ENCODE assay signal across 8 cellular contexts in genomic region chr19:5622465-5623396, GRCh38. TPM values are rescaled to one million over a fixed set of nuclear protein-coding genes. Genes with fewer than 3 reads are reported as not detected.
A peak's percentile ranks its signal among the peaks of the same experiment; 100 is the strongest.
DNase-seq lines count a peak whose midpoint lies in the region; ATAC-seq and TF ChIP-seq lines count a peak whose summit lies in the region.

Gene SAFB, plus strand, starts transcription at chr19:5623083. Its CDS starts 123 bp downstream, at chr19:5623206.
Gene SAFB2, minus strand, starts transcription at chr19:5622776. Its CDS starts 61 bp downstream, at chr19:5622715.

- H3K36me3 Mint-ChIP-seq in Calu3 (ENCODE audit: insufficient read depth, unreplicated experiment), result peaks cover 66% of the 10 kb centered on the region

- H3F3A ChIP-seq in OCI-LY1 (ENCODE audit: insufficient read depth, low read length), result no peaks in the 10 kb centered on the region

- no peaks in the 10 kb centered on the region for H3K27me3 ChIP-seq in HUES64 (ENCODE audit: insufficient read depth, low read length)
- no peaks in the 10 kb centered on the region for H3K27me3 ChIP-seq in OCI-LY1 (ENCODE audit: insufficient read depth, low read length)

- no TSS peak for BruUV-seq in Calu3 (replicated peaks; lab: Mats Ljungman, UMichigan)

- no peaks in the 10 kb centered on the region for H3K9me3 Mint-ChIP-seq in Calu3 (ENCODE audit: low read depth, unreplicated experiment)

- intact Hi-C loops in Calu3 (cut with micrococcal nuclease; ENCODE audit: unreplicated experiment), result no loop called here

- H3K27me3 Mint-ChIP-seq in Calu3 (ENCODE audit: unreplicated experiment), result no peaks in the 10 kb centered on the region

- H3K79me2 ChIP-seq in OCI-LY1 (ENCODE audit: insufficient read depth, low read length), result peaks cover 95% of the 10 kb centered on the region

- H3K9ac ChIP-seq in HUES64 (ENCODE audit: low read depth, low read length), result peak within 1 kb of the TSS; percentile 93
- peak within 1 kb of the TSS; percentile 99 for H3K9ac ChIP-seq in OCI-LY1 (ENCODE audit: low read length)

- no peak within 1 kb of the TSS for H2AFZ ChIP-seq in OCI-LY1 (ENCODE audit: low read length)

- DNase-seq in Calu3 (peak; percentile 96), mesenteric fat pad (ENCODE audit: low spot score) (peak; percentile 100)
- DNase-seq in activated CD8-positive, alpha-beta memory T cell treated with anti-CD3 and anti-CD28 coated beads, Interleukin-2, amount 50 U/mL, for 4 hours, result peak; percentile 98
- DNase-seq in stimulated activated CD8-positive, alpha-beta memory T cell treated with anti-CD3 and anti-CD28 coated beads, Interleukin-15, amount 100 ng/mL, for 24 hours (ENCODE audit: low read depth), result peak; percentile 97

- ATAC-seq in GM21447 (IDR thresholded peaks at IDR 0.05; ENCODE audit: unreplicated experiment), result peak; percentile 64

- H3K4me1 Mint-ChIP-seq in Calu3 (ENCODE audit: low read depth, unreplicated experiment), result peaks cover 30% of the 10 kb centered on the region

- peaks cover 64% of the 10 kb centered on the region for H3K36me3 ChIP-seq in HUES64 (ENCODE audit: insufficient read depth, low read length)
- H3K36me3 ChIP-seq in OCI-LY1 (ENCODE audit: insufficient read depth, low read length), result peaks cover 83% of the 10 kb centered on the region

- under 1% methylated on average over 116 of the region's 116 CpGs for WGBS in HUES64

- H3K4me3 ChIP-seq in HUES64 (ENCODE audit: low read length) (peak within 1 kb of the TSS; percentile 97), OCI-LY1 (ENCODE audit: low read depth, low read length, poor library complexity, severe bottlenecking) (peak within 1 kb of the TSS; percentile 100)

- TF ChIP-seq CTCF in Calu3 (IDR thresholded peaks at IDR 0.05; ENCODE audit: unreplicated experiment) (no peak), OCI-LY1 (IDR thresholded peaks at IDR 0.05; ENCODE audit: low read length) (no peak)

- H4K20me1 ChIP-seq in OCI-LY1 (ENCODE audit: insufficient read depth, low read length), result 0 out of 2 replicates have a peak, but pooled peaks cover 3% of the 10 kb centered on the region

- peak within 1 kb of the TSS; percentile 100 for H3K27ac Mint-ChIP-seq in Calu3 (ENCODE audit: unreplicated experiment)

- no peaks in the 10 kb centered on the region for H3K9me2 ChIP-seq in OCI-LY1 (ENCODE audit: low read depth, low read length)

- no peaks in the 10 kb centered on the region for H3K9me3 ChIP-seq in HUES64 (ENCODE audit: insufficient read depth, low read depth, low read length)
- no peaks in the 10 kb centered on the region for H3K9me3 ChIP-seq in OCI-LY1 (ENCODE audit: low read length)

- peak within 1 kb of the TSS; percentile 98 for H3K4me2 ChIP-seq in OCI-LY1 (ENCODE audit: low read length)

- H3K4me1 ChIP-seq in HUES64 (ENCODE audit: insufficient read depth, low read length) (peaks cover 21% of the 10 kb centered on the region), OCI-LY1 (ENCODE audit: insufficient read depth, low read length, severe bottlenecking) (peaks cover 60% of the 10 kb centered on the region)

- in situ Hi-C loops in endometrial microvascular endothelial cells (cut with HindIII; ENCODE audit: inconsistent ontology term, low pct_unique_long_range_greater_than_20kb, low sequenced_read_pairs), result no loop called here

- CTCF ChIA-PET in Calu3 (lab: Charles Lee), result interaction anchor here (0.6 kb wide), 1 partner anchor 1175 kb away, joined by 6 read pairs; no protein-coding TSS in a partner anchor

- peak within 1 kb of the TSS; percentile 99 for H3K4me3 Mint-ChIP-seq in Calu3 (ENCODE audit: low read depth, unreplicated experiment)

- H3K27ac ChIP-seq in HUES64 (ENCODE audit: low read depth, low read length) (peak within 1 kb of the TSS; percentile 96), OCI-LY1 (ENCODE audit: low read depth, low read length, poor library complexity, severe bottlenecking) (peak within 1 kb of the TSS; percentile 68)

RNA-seq across cellular contexts. Expression of gene SAFB, which starts in this region (rescaled TPM):
- total RNA-seq in Calu3 (2022), result 87.3 and 88.0 TPM in 2 replicates
- polyA plus RNA-seq in HUES64 (2013, experiment 1 of 2), result 74.9 TPM
- 71.2 TPM for polyA plus RNA-seq in HUES64 (2013, experiment 2 of 2)
- total RNA-seq in endometrial microvascular endothelial cells (ENCODE audit: inconsistent ontology term), result 27.9 TPM
- total RNA-seq in mesenteric fat pad, result 69.9 TPM

RNA-seq across cellular contexts. Expression of gene SAFB2, which starts in this region (rescaled TPM):
- total RNA-seq in Calu3 (2022), result 71.7 and 72.8 TPM in 2 replicates
- 36.2 TPM for polyA plus RNA-seq in HUES64 (2013, experiment 1 of 2)
- 29.2 TPM for polyA plus RNA-seq in HUES64 (2013, experiment 2 of 2)
- total RNA-seq in endometrial microvascular endothelial cells (ENCODE audit: inconsistent ontology term), result 17.8 TPM
- total RNA-seq in mesenteric fat pad, result 64.6 TPM

Comparison
In these comparisons a context has a peak if more than half of its experiments do, and no peak if none do; other contexts are left out.
1. Peak in every context shown above with its lines: DNase-seq, ATAC-seq, H3K4me3 ChIP-seq and H3K27ac ChIP-seq.